In genomic region chr9:114285166-114285867, GRCh38 we compare ENCODE assay signal across 1 cellular context.
TF ChIP-seq lines count a peak whose summit lies in the region.

No MANE protein-coding gene starts in this region.

TF ChIP-seq in WTC11, 78 proteins besides CTCF, POLR2A, EP300 and RAD21 (continued from another document):
- no peak for TF ChIP-seq ARID4B (CRISPR knock-in tag; IDR thresholded peaks at IDR 0.05; ENCODE audit: borderline replicate concordance)
- no peak for TF ChIP-seq ESRRA (CRISPR knock-in tag; IDR thresholded peaks at IDR 0.05; ENCODE audit: borderline replicate concordance)
- no peak for TF ChIP-seq MAX (CRISPR knock-in tag; IDR thresholded peaks at IDR 0.05)
- no peak for TF ChIP-seq ETV6 (CRISPR knock-in tag; IDR thresholded peaks at IDR 0.05)
- no peak for TF ChIP-seq ZNF423 (CRISPR knock-in tag; IDR thresholded peaks at IDR 0.05)
- TF ChIP-seq HMGA2 (CRISPR knock-in tag; IDR thresholded peaks at IDR 0.05), result no peak
- no peak for TF ChIP-seq TEAD4 (CRISPR knock-in tag; IDR thresholded peaks at IDR 0.05)
- no peak for TF ChIP-seq PREB (CRISPR knock-in tag; IDR thresholded peaks at IDR 0.05; ENCODE audit: borderline replicate concordance)
- TF ChIP-seq MLX (CRISPR knock-in tag; IDR thresholded peaks at IDR 0.05), result no peak
- TF ChIP-seq JAZF1 (CRISPR knock-in tag; IDR thresholded peaks at IDR 0.05), result no peak
- TF ChIP-seq ERG (CRISPR knock-in tag; IDR thresholded peaks at IDR 0.05), result no peak
- TF ChIP-seq RELA (CRISPR knock-in tag; IDR thresholded peaks at IDR 0.05; ENCODE audit: borderline replicate concordance), result no peak
- TF ChIP-seq FOXJ3 (CRISPR knock-in tag; IDR thresholded peaks at IDR 0.05; ENCODE audit: borderline replicate concordance), result no peak
- TF ChIP-seq TP53 (CRISPR knock-in tag; IDR thresholded peaks at IDR 0.05), result no peak
- no peak for TF ChIP-seq ZNF532 (CRISPR knock-in tag; IDR thresholded peaks at IDR 0.05; ENCODE audit: borderline replicate concordance)
- TF ChIP-seq GTF2I (CRISPR knock-in tag; conservative IDR thresholded peaks at IDR 0.05), result no peak
